In the genomic region with DNA sequence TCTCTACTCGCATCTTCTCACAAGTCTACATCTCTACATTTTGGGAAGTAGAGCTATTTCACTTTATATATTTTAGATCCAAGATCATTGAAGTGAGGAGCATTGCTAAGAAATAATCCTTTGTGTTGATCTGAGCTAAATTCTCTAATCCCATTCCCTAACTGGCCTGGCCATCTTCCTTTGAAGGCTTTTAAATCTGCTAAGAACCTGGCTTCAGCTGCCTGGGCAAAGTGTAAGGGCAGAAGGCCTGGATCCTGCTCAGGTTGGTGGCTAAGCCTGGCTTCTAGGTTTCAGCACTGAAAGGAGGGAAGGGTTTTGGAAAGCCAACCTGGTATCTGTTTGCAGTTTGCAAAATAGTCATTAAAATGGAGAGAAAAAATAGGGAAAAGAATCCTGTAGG, we compare ENCODE assay signal across 24 cellular contexts.
DNase-seq lines count a peak whose midpoint lies in the region; ATAC-seq, FAIRE-seq and TF ChIP-seq lines count a peak whose summit lies in the region.
"Had no signal": no experiment of that assay in that cellular context is flagged by ENCODE, and none has a peak within 500 bp of the region (broad histone marks: within the 10 kb centered on the region; RNA-seq: fewer than 3 reads in every experiment).

No MANE protein-coding gene starts in this region.

- ATAC-seq in stimulated activated effector memory CD8-positive, alpha-beta T cell treated with anti-CD3 and anti-CD28 coated beads, Interleukin-12 subunit alpha, Interleukin-12 subunit beta, amount 100 ng/mL, for 72 hours = no peak
- no peak for ATAC-seq in stimulated activated naive B cell treated with anti-CD40 and anti-IgM and Interleukin-4, amounts not matched to agents 10 μg/mL and 1 μg/mL and 100 μg/mL, for 72 hours (replicated peaks)
- ATAC-seq: GM12878 had no signal

- no peak overlapping the region for H3K27ac Mint-ChIP-seq in stimulated activated effector memory CD8-positive, alpha-beta T cell treated with anti-CD3 and anti-CD28 coated beads, Interleukin-12 subunit alpha, Interleukin-12 subunit beta, amount 100 ng/mL, for 72 hours
- no peak overlapping the region for H3K27ac Mint-ChIP-seq in stimulated activated naive B cell treated with anti-CD40 and anti-IgM and Interleukin-4, amounts not matched to agents 10 μg/mL and 1 μg/mL and 100 μg/mL, for 72 hours
- H3K27ac Mint-ChIP-seq: CD14-positive monocyte; CD4-positive, alpha-beta memory T cell; CD4-positive, CD25-positive, alpha-beta regulatory T cell; CD8-positive, alpha-beta memory T cell had no signal

- peaks cover 18% of the 10 kb centered on the region for H3K9me3 Mint-ChIP-seq in stimulated activated effector memory CD8-positive, alpha-beta T cell treated with anti-CD3 and anti-CD28 coated beads, Interleukin-12 subunit alpha, Interleukin-12 subunit beta, amount 100 ng/mL, for 72 hours
- H3K9me3 Mint-ChIP-seq in stimulated activated naive B cell treated with anti-CD40 and anti-IgM and Interleukin-4, amounts not matched to agents 10 μg/mL and 1 μg/mL and 100 μg/mL, for 72 hours = no peaks in the 10 kb centered on the region

- FAIRE-seq in D721Med (lab: Jason Lieb, UNC) = peak; percentile 95
- FAIRE-seq: A204.1, GM12878, GM19239 had no signal

- no peaks in the 10 kb centered on the region for H3K4me1 Mint-ChIP-seq in stimulated activated effector memory CD8-positive, alpha-beta T cell treated with anti-CD3 and anti-CD28 coated beads, Interleukin-12 subunit alpha, Interleukin-12 subunit beta, amount 100 ng/mL, for 72 hours
- no peaks in the 10 kb centered on the region for H3K4me1 Mint-ChIP-seq in stimulated activated naive B cell treated with anti-CD40 and anti-IgM and Interleukin-4, amounts not matched to agents 10 μg/mL and 1 μg/mL and 100 μg/mL, for 72 hours
- H3K4me1 Mint-ChIP-seq: CD14-positive monocyte; CD4-positive, alpha-beta memory T cell; CD4-positive, CD25-positive, alpha-beta regulatory T cell; CD8-positive, alpha-beta memory T cell had no signal

- DNase-seq in D721Med (ENCODE audit: insufficient read length, low spot score) = peak; percentile 56
- peak; percentile 76 for DNase-seq in NCI-H82 treated with DMSO at 0.1 percent for 48 hours (lab: John Stamatoyannopoulos, UW; ENCODE audit: unreplicated experiment)
- DNase-seq in stimulated activated effector memory CD8-positive, alpha-beta T cell treated with anti-CD3 and anti-CD28 coated beads, Interleukin-12 subunit alpha, Interleukin-12 subunit beta, amount 100 ng/mL, for 72 hours (ENCODE audit: low spot score in 2 of 2) = no peak
- no peak for DNase-seq in stimulated activated naive B cell treated with anti-CD40 and anti-IgM and Interleukin-4, amounts not matched to agents 10 μg/mL and 1 μg/mL and 100 μg/mL, for 72 hours
- no peak for DNase-seq in NCI-H1105 treated with DMSO at 0.1 percent for 48 hours (lab: John Stamatoyannopoulos, UW)
- DNase-seq: 8988T; ACHN; BE2C; C1 segment of cervical spinal cord; CD4-positive, alpha-beta memory T cell; CD4-positive, CD25-positive, alpha-beta regulatory T cell; CD8-positive, alpha-beta memory T cell; COR-L47; DMS 273 treated with DMSO at 0.1 percent for 48 hours; DMS153; DMS53; DMS79; DND-41; EL; GDM1 had no signal

- no peak for TF ChIP-seq CTCF in D721Med (IDR thresholded peaks at IDR 0.05; ENCODE audit: insufficient read depth, missing control alignments)

- H3K4me3 Mint-ChIP-seq in stimulated activated effector memory CD8-positive, alpha-beta T cell treated with anti-CD3 and anti-CD28 coated beads, Interleukin-12 subunit alpha, Interleukin-12 subunit beta, amount 100 ng/mL, for 72 hours = no peak overlapping the region
- no peak overlapping the region for H3K4me3 Mint-ChIP-seq in stimulated activated naive B cell treated with anti-CD40 and anti-IgM and Interleukin-4, amounts not matched to agents 10 μg/mL and 1 μg/mL and 100 μg/mL, for 72 hours
- H3K4me3 Mint-ChIP-seq: CD14-positive monocyte; CD4-positive, alpha-beta memory T cell; CD4-positive, CD25-positive, alpha-beta regulatory T cell; CD8-positive, alpha-beta memory T cell had no signal

- H3K27me3 Mint-ChIP-seq in stimulated activated naive B cell treated with anti-CD40 and anti-IgM and Interleukin-4, amounts not matched to agents 10 μg/mL and 1 μg/mL and 100 μg/mL, for 72 hours = no peaks in the 10 kb centered on the region
- H3K27me3 Mint-ChIP-seq: CD4-positive, CD25-positive, alpha-beta regulatory T cell; CD8-positive, alpha-beta memory T cell had no signal

- H3K36me3 Mint-ChIP-seq in stimulated activated effector memory CD8-positive, alpha-beta T cell treated with anti-CD3 and anti-CD28 coated beads, Interleukin-12 subunit alpha, Interleukin-12 subunit beta, amount 100 ng/mL, for 72 hours = no peaks in the 10 kb centered on the region
- no peaks in the 10 kb centered on the region for H3K36me3 Mint-ChIP-seq in stimulated activated naive B cell treated with anti-CD40 and anti-IgM and Interleukin-4, amounts not matched to agents 10 μg/mL and 1 μg/mL and 100 μg/mL, for 72 hours
- H3K36me3 Mint-ChIP-seq: CD14-positive monocyte; CD4-positive, alpha-beta memory T cell; CD4-positive, CD25-positive, alpha-beta regulatory T cell; CD8-positive, alpha-beta memory T cell had no signal

Comparison
In these comparisons a context has a peak if more than half of its experiments do, and no peak if none do; other contexts are left out.
1. DNase-seq: peak in D721Med (single experiment) and NCI-H82 treated with DMSO at 0.1 percent for 48 hours (single experiment); none in stimulated activated effector memory CD8-positive, alpha-beta T cell treated with anti-CD3 and anti-CD28 coated beads, Interleukin-12 subunit alpha, Interleukin-12 subunit beta, amount 100 ng/mL, for 72 hours (0 of 2), stimulated activated naive B cell treated with anti-CD40 and anti-IgM and Interleukin-4, amounts not matched to agents 10 μg/mL and 1 μg/mL and 100 μg/mL, for 72 hours (single experiment) and NCI-H1105 treated with DMSO at 0.1 percent for 48 hours (single experiment).